In genomic region chr6:120103616-120104015, GRCh38 we compare ENCODE assay signal across 40 cellular contexts.
"Had no signal": no experiment of that assay in that cellular context is flagged by ENCODE, and none has a peak within 500 bp of the region (broad histone marks: within the 10 kb centered on the region; RNA-seq: fewer than 3 reads in every experiment).

No MANE protein-coding gene starts in this region.

- H3K27me3 Mint-ChIP-seq: activated naive CD4-positive, alpha-beta T cell treated with anti-CD3 and anti-CD28 coated beads, Interleukin-2, amount 10 ng/mL, durations not matched to agents 7 days and 5 days; activated naive CD4-positive, alpha-beta T cell treated with anti-CD3 and anti-CD28 coated beads, Interleukin-2, amount 50 U/mL, for 24 hours; activated naive CD8-positive, alpha-beta T cell; activated naive CD8-positive, alpha-beta T cell treated with anti-CD3 and anti-CD28 coated beads for 36 hours; activated naive CD8-positive, alpha-beta T cell treated with anti-CD3 and anti-CD28 coated beads, Interleukin-2, amount 50 U/mL, for 24 hours; activated T-cell treated with anti-CD3 and anti-CD28 coated beads, Interleukin-2, amount 50 U/mL, for 24 hours; activated T-helper 17 cell treated with anti-CD3 and anti-CD28 coated beads, Interleukin-2, amount 50 U/mL, for 72 hours; brain; central memory CD8-positive, alpha-beta T cell had no signal

- H3K9me3 ChIP-seq: adrenal gland, ascending aorta, body of pancreas had no signal

- H3K9me3 Mint-ChIP-seq: activated naive CD4-positive, alpha-beta T cell treated with anti-CD3 and anti-CD28 coated beads, Interleukin-2, amount 10 ng/mL, durations not matched to agents 7 days and 5 days; activated naive CD4-positive, alpha-beta T cell treated with anti-CD3 and anti-CD28 coated beads, Interleukin-2, amount 50 U/mL, for 24 hours; activated naive CD4-positive, alpha-beta T cell treated with anti-CD3 and anti-CD28 coated beads, Interleukin-2, amount 50 U/mL, for 72 hours; activated naive CD8-positive, alpha-beta T cell treated with anti-CD3 and anti-CD28 coated beads for 36 hours; activated naive CD8-positive, alpha-beta T cell treated with anti-CD3 and anti-CD28 coated beads, Interleukin-2, amount 10 ng/mL, durations not matched to agents 7 days and 5 days; activated T-cell treated with anti-CD3 and anti-CD28 coated beads, Interleukin-2, amount 50 U/mL, for 24 hours; activated T-cell treated with anti-CD3 and anti-CD28 coated beads, Interleukin-2, amount 50 U/mL, for 4 hours; activated T-cell treated with anti-CD3 and anti-CD28 coated beads, Interleukin-2, amount 50 U/mL, for 72 hours; activated T-helper 1 cell treated with anti-CD3 and anti-CD28 coated beads, Interleukin-12 subunit alpha, Interleukin-12 subunit beta, Interleukin-2, Interleukin-4 antibody, amounts not matched to agents 30 ng/mL and 10 ng/mL and 1 ng/mL, durations not matched to agents 14 hours and 24 hours and 36 hours; activated T-helper 17 cell treated with anti-CD3 and anti-CD28 coated beads, Interleukin-2, amount 50 U/mL, for 72 hours; activated T-helper 2 cell treated with anti-CD3 and anti-CD28 coated beads, Interferon-gamma antibody, Interleukin-2, Interleukin-4, amounts not matched to agents 10 μg/mL and 5 μg/mL and 100 μg/mL, durations not matched to agents 14 hours and 24 hours and 36 hours had no signal

- H3K4me3 Mint-ChIP-seq: activated naive CD4-positive, alpha-beta T cell treated with anti-CD3 and anti-CD28 coated beads for 36 hours; activated naive CD4-positive, alpha-beta T cell treated with anti-CD3 and anti-CD28 coated beads, Interleukin-2, amount 10 ng/mL, durations not matched to agents 7 days and 5 days; activated naive CD4-positive, alpha-beta T cell treated with anti-CD3 and anti-CD28 coated beads, Interleukin-2, amount 50 U/mL, for 24 hours; activated naive CD8-positive, alpha-beta T cell; activated naive CD8-positive, alpha-beta T cell treated with anti-CD3 and anti-CD28 coated beads for 36 hours; activated naive CD8-positive, alpha-beta T cell treated with anti-CD3 and anti-CD28 coated beads, Interleukin-2, amount 10 ng/mL, durations not matched to agents 7 days and 5 days; activated naive CD8-positive, alpha-beta T cell treated with anti-CD3 and anti-CD28 coated beads, Interleukin-2, amount 50 U/mL, for 24 hours; activated T-cell treated with anti-CD3 and anti-CD28 coated beads, Interleukin-2, amount 50 U/mL, for 24 hours; activated T-cell treated with anti-CD3 and anti-CD28 coated beads, Interleukin-2, amount 50 U/mL, for 4 hours; activated T-cell treated with anti-CD3 and anti-CD28 coated beads, Interleukin-2, amount 50 U/mL, for 72 hours; activated T-helper 1 cell treated with anti-CD3 and anti-CD28 coated beads, Interleukin-12 subunit alpha, Interleukin-12 subunit beta, Interleukin-2, Interleukin-4 antibody, amounts not matched to agents 30 ng/mL and 10 ng/mL and 1 ng/mL, durations not matched to agents 14 hours and 24 hours and 36 hours; activated T-helper 17 cell treated with anti-CD3 and anti-CD28 coated beads, Interleukin-2, amount 50 U/mL, for 72 hours; brain; central memory CD8-positive, alpha-beta T cell had no signal

- H3K27ac Mint-ChIP-seq: activated naive CD4-positive, alpha-beta T cell treated with anti-CD3 and anti-CD28 coated beads for 36 hours; activated naive CD4-positive, alpha-beta T cell treated with anti-CD3 and anti-CD28 coated beads, Interleukin-2, amount 10 ng/mL, durations not matched to agents 7 days and 5 days; activated naive CD4-positive, alpha-beta T cell treated with anti-CD3 and anti-CD28 coated beads, Interleukin-2, amount 50 U/mL, for 24 hours; activated naive CD4-positive, alpha-beta T cell treated with anti-CD3 and anti-CD28 coated beads, Interleukin-2, amount 50 U/mL, for 72 hours; activated naive CD8-positive, alpha-beta T cell; activated naive CD8-positive, alpha-beta T cell treated with anti-CD3 and anti-CD28 coated beads for 36 hours; activated naive CD8-positive, alpha-beta T cell treated with anti-CD3 and anti-CD28 coated beads, Interleukin-2, amount 10 ng/mL, durations not matched to agents 7 days and 5 days; activated naive CD8-positive, alpha-beta T cell treated with anti-CD3 and anti-CD28 coated beads, Interleukin-2, amount 50 U/mL, for 24 hours; activated T-cell treated with anti-CD3 and anti-CD28 coated beads, Interleukin-2, amount 50 U/mL, for 24 hours; activated T-cell treated with anti-CD3 and anti-CD28 coated beads, Interleukin-2, amount 50 U/mL, for 72 hours; activated T-helper 1 cell treated with anti-CD3 and anti-CD28 coated beads, Interleukin-12 subunit alpha, Interleukin-12 subunit beta, Interleukin-2, Interleukin-4 antibody, amounts not matched to agents 30 ng/mL and 10 ng/mL and 1 ng/mL, durations not matched to agents 14 hours and 24 hours and 36 hours; activated T-helper 17 cell treated with anti-CD3 and anti-CD28 coated beads, Interleukin-2, amount 50 U/mL, for 72 hours; activated T-helper 2 cell treated with anti-CD3 and anti-CD28 coated beads, Interferon-gamma antibody, Interleukin-2, Interleukin-4, amounts not matched to agents 10 μg/mL and 5 μg/mL and 100 μg/mL, durations not matched to agents 14 hours and 24 hours and 36 hours; brain had no signal

- H3K36me3 ChIP-seq: adrenal gland, ascending aorta, brain microvascular endothelial cell, breast epithelium, cardiac muscle cell had no signal

- DNase-seq: activated effector memory CD4-positive, alpha-beta T cell treated with anti-CD3 and anti-CD28 coated beads, Interleukin-2, amount 50 U/mL, for 16 hours; activated effector memory CD4-positive, alpha-beta T cell treated with Interleukin-2 at 50 U/mL for 16 hours; activated gamma-delta T cell; activated gamma-delta T cell treated with Interleukin-2 at 50 U/mL for 16 hours; activated naive CD4-positive, alpha-beta T cell; activated naive CD4-positive, alpha-beta T cell treated with anti-CD3 and anti-CD28 coated beads for 36 hours; activated naive CD4-positive, alpha-beta T cell treated with anti-CD3 and anti-CD28 coated beads, Interleukin-2, amount 10 ng/mL, durations not matched to agents 7 days and 5 days; activated naive CD4-positive, alpha-beta T cell treated with anti-CD3 and anti-CD28 coated beads, Interleukin-2, amount 50 U/mL, for 16 hours; activated naive CD4-positive, alpha-beta T cell treated with Interleukin-2 at 50 U/mL for 16 hours; activated naive CD8-positive, alpha-beta T cell treated with anti-CD3 and anti-CD28 coated beads for 36 hours; activated naive CD8-positive, alpha-beta T cell treated with anti-CD3 and anti-CD28 coated beads, Interleukin-2, amount 10 ng/mL, durations not matched to agents 7 days and 5 days; activated naive CD8-positive, alpha-beta T cell treated with anti-CD3 and anti-CD28 coated beads, Interleukin-2, amount 50 U/mL, for 24 hours; activated T-cell treated with anti-CD3 and anti-CD28 coated beads, Interleukin-2, amount 50 U/mL, for 1 hour; activated T-cell treated with anti-CD3 and anti-CD28 coated beads, Interleukin-2, amount 50 U/mL, for 24 hours; activated T-cell treated with anti-CD3 and anti-CD28 coated beads, Interleukin-2, amount 50 U/mL, for 4 hours; activated T-cell treated with anti-CD3 and anti-CD28 coated beads, Interleukin-2, amount 50 U/mL, for 48 hours; activated T-cell treated with anti-CD3 and anti-CD28 coated beads, Interleukin-2, amount 50 U/mL, for 72 hours; adrenal gland; amniotic stem cell; amygdala; anterior cingulate cortex; aorta; body of pancreas; brain microvascular endothelial cell; caudate nucleus; central memory CD4-positive, alpha-beta T cell; cerebellar nuclear complex had no signal

- H3K27me3 ChIP-seq: adrenal gland, ascending aorta, body of pancreas, brain microvascular endothelial cell, breast epithelium, cardiac muscle cell had no signal

- H3K4me1 ChIP-seq: adrenal gland, ascending aorta, body of pancreas, breast epithelium had no signal

- H3K4me1 Mint-ChIP-seq: activated naive CD4-positive, alpha-beta T cell treated with anti-CD3 and anti-CD28 coated beads, Interleukin-2, amount 10 ng/mL, durations not matched to agents 7 days and 5 days; activated naive CD4-positive, alpha-beta T cell treated with anti-CD3 and anti-CD28 coated beads, Interleukin-2, amount 50 U/mL, for 24 hours; activated naive CD8-positive, alpha-beta T cell treated with anti-CD3 and anti-CD28 coated beads for 36 hours; activated naive CD8-positive, alpha-beta T cell treated with anti-CD3 and anti-CD28 coated beads, Interleukin-2, amount 10 ng/mL, durations not matched to agents 7 days and 5 days; activated naive CD8-positive, alpha-beta T cell treated with anti-CD3 and anti-CD28 coated beads, Interleukin-2, amount 50 U/mL, for 24 hours; activated T-helper 17 cell treated with anti-CD3 and anti-CD28 coated beads, Interleukin-2, amount 50 U/mL, for 72 hours; brain; central memory CD8-positive, alpha-beta T cell had no signal

- H3K4me3 ChIP-seq: adrenal gland, ascending aorta, body of pancreas, breast epithelium, cardiac muscle cell had no signal

- H3K27ac ChIP-seq: adrenal gland, ascending aorta, body of pancreas, brain microvascular endothelial cell, breast epithelium, cardiac muscle cell had no signal

- FAIRE-seq: astrocyte, bronchial epithelial cell had no signal

- H3K36me3 Mint-ChIP-seq: activated naive CD4-positive, alpha-beta T cell treated with anti-CD3 and anti-CD28 coated beads, Interleukin-2, amount 10 ng/mL, durations not matched to agents 7 days and 5 days; activated naive CD4-positive, alpha-beta T cell treated with anti-CD3 and anti-CD28 coated beads, Interleukin-2, amount 50 U/mL, for 24 hours; activated naive CD4-positive, alpha-beta T cell treated with anti-CD3 and anti-CD28 coated beads, Interleukin-2, amount 50 U/mL, for 72 hours; activated naive CD8-positive, alpha-beta T cell; activated naive CD8-positive, alpha-beta T cell treated with anti-CD3 and anti-CD28 coated beads for 36 hours; activated naive CD8-positive, alpha-beta T cell treated with anti-CD3 and anti-CD28 coated beads, Interleukin-2, amount 10 ng/mL, durations not matched to agents 7 days and 5 days; brain had no signal

- ATAC-seq: activated naive CD4-positive, alpha-beta T cell treated with anti-CD3 and anti-CD28 coated beads, Interleukin-2, amount 50 U/mL, for 72 hours; activated naive CD8-positive, alpha-beta T cell treated with anti-CD3 and anti-CD28 coated beads, Interleukin-2, amount 50 U/mL, for 24 hours; activated T-cell treated with anti-CD3 and anti-CD28 coated beads, Interleukin-2, amount 50 U/mL, for 4 hours; activated T-cell treated with anti-CD3 and anti-CD28 coated beads, Interleukin-2, amount 50 U/mL, for 72 hours; activated T-helper 17 cell treated with anti-CD3 and anti-CD28 coated beads, Interleukin-2, amount 50 U/mL, for 72 hours; body of pancreas had no signal
